Comparison of ENCODE assay signal across 8 cellular contexts in the genomic region with DNA sequence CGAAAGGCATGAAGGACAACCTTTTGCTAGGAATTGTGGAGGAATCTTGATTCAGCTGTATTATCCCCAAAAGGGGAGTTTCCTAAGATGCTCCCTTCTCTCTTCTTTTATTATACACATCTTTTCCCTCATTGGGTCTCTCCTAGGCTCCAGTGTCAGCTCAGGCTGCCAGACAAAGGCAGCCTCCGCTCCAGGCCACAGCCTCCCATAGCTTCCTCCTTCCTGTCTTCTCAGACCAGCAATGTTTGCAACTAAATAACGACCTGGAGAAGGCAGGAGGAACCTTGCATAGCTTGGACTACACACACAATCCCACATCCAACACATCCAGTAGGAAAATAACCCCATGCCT. TPM values are rescaled to one million over a fixed set of nuclear protein-coding genes. Genes with fewer than 3 reads are reported as not detected.
A peak's percentile ranks its signal among the peaks of the same experiment; 100 is the strongest.
DNase-seq lines count a peak whose midpoint lies in the region; ATAC-seq, FAIRE-seq and TF ChIP-seq lines count a peak whose summit lies in the region.

No MANE protein-coding gene starts in this region.

- H3K4me3 ChIP-seq in HAP-1 (peak overlapping the region; percentile 40), esophagus muscularis mucosa (peak overlapping the region; percentile 56 to 63 (median 60)), gastrocnemius medialis (peak overlapping the region; percentile 61 to 75 (median 64))

- H3K36me3 ChIP-seq in HAP-1 (replicated peaks) = no peaks in the 10 kb centered on the region
- peaks cover 0 to 21% (median 16%) of the 10 kb centered on the region in 4 donors for H3K36me3 ChIP-seq in esophagus muscularis mucosa
- no peaks in the 10 kb centered on the region for H3K36me3 ChIP-seq in gastrocnemius medialis

- DNase-seq in HAP-1 (ENCODE audit: low spot score in 2 of 2) (no peak), RCC 7860 (ENCODE audit: low spot score) (peak; percentile 9), esophagus muscularis mucosa (ENCODE audit: extremely low spot score) (no peak), gastrocnemius medialis (no peak), C1 segment of cervical spinal cord (lab: John Stamatoyannopoulos, UW) (no peak), germinal center (ENCODE audit: low spot score) (no peak)
- DNase-seq in activated CD4-positive, CD25-positive, alpha-beta regulatory T cell (lab: John Stamatoyannopoulos, UW) = no peak

- H3K27me3 ChIP-seq in HAP-1 (ENCODE audit: low read depth) = no peaks in the 10 kb centered on the region
- H3K27me3 ChIP-seq in esophagus muscularis mucosa = peaks cover 0 to 26% (median 16%) of the 10 kb centered on the region in 4 donors
- H3K27me3 ChIP-seq in gastrocnemius medialis = peaks cover 12 to 18% (median 14%) of the 10 kb centered on the region in 3 donors

- H3K9me3 ChIP-seq in HAP-1 (no peaks in the 10 kb centered on the region), esophagus muscularis mucosa (no peaks in the 10 kb centered on the region), gastrocnemius medialis (no peaks in the 10 kb centered on the region)

- no peak for TF ChIP-seq EP300 in esophagus muscularis mucosa (IDR thresholded peaks at IDR 0.05)

- intact Hi-C loops in esophagus muscularis mucosa (cut with DNase I) (no loop called here), gastrocnemius medialis (cut with DNase I; ENCODE audit: low total_unique reads) (loop anchor here (2.0 kb wide), 1 partner anchor 17 kb away; the partner anchor contains the start of gene KAZALD1)

- TF ChIP-seq CTCF in esophagus muscularis mucosa (IDR thresholded peaks at IDR 0.05) (no peak), gastrocnemius medialis (IDR thresholded peaks at IDR 0.05 in 4 of 5, conservative IDR thresholded peaks at IDR 0.05 in 1 of 5) (no peak)

- ATAC-seq in gastrocnemius medialis (no peak), GM18517 (IDR thresholded peaks at IDR 0.05; ENCODE audit: unreplicated experiment) (no peak)

- TF ChIP-seq POLR2A in esophagus muscularis mucosa (IDR thresholded peaks at IDR 0.05; ENCODE audit: low read depth) (no peak), gastrocnemius medialis (IDR thresholded peaks at IDR 0.05) (no peak)

- peaks cover 13% of the 10 kb centered on the region for H3K4me1 ChIP-seq in HAP-1
- peaks cover 12 to 35% (median 32%) of the 10 kb centered on the region in 4 donors for H3K4me1 ChIP-seq in esophagus muscularis mucosa
- H3K4me1 ChIP-seq in gastrocnemius medialis = peaks cover 11 to 16% of the 10 kb centered on the region in 2 donors

- in situ Hi-C loops in HAP-1 (cut with MboI; ENCODE audit: low sequenced_read_pairs) = loop anchor here (5.0 kb wide), 1 partner anchor 89 kb away; the partner anchor contains the start of gene TLX1
- in situ Hi-C loops in gastrocnemius medialis (cut with MboI; ENCODE audit: low sequenced_read_pairs in 4 of 4) = loop anchor here in 1 of 4 donors (10.0 kb wide), 1 partner anchor 101 kb away; no protein-coding TSS in a partner anchor

- WGBS in esophagus muscularis mucosa = 30% methylated on average over 3 of the region's 3 CpGs

- no peak for FAIRE-seq in RCC 7860 (lab: Jason Lieb, UNC)

- H3K27ac ChIP-seq in esophagus muscularis mucosa (replicated peaks in 1 of 4) (peak overlapping the region; percentile 85 to 91 (median 87)), gastrocnemius medialis (peak overlapping the region; percentile 74 to 84 (median 79))

RNA-seq across cellular contexts. Expression of gene SFXN3, which starts 12.3 kb away (rescaled TPM):
- total RNA-seq in esophagus muscularis mucosa = 10 to 100 TPM; 40.9 to 95.5 (median 76.1) TPM
- 1 to 10 TPM; 4.2 to 9.5 (median 7.0) TPM for total RNA-seq in gastrocnemius medialis

RNA-seq across cellular contexts. Expression of gene PDZD7, which starts 12.4 kb away (rescaled TPM):
- total RNA-seq in esophagus muscularis mucosa (under 1 TPM; under 0.01 to 0.75 (median 0.39) TPM), gastrocnemius medialis (under 1 TPM in 1 of 4 donors, not detected in 3; 0.11 TPM)

RNA-seq across cellular contexts. Expression of gene KAZALD1, which starts 18.5 kb away (rescaled TPM):
- total RNA-seq in esophagus muscularis mucosa (1 to 10 TPM; 1.0 to 4.0 (median 2.6) TPM), gastrocnemius medialis (1 to 10 TPM; 1.7 to 3.6 (median 2.2) TPM)

RNA-seq across cellular contexts. Expression of gene LZTS2, which starts 43.7 kb away (rescaled TPM):
- total RNA-seq in esophagus muscularis mucosa = 100 to 1,000 TPM in 3 of 4 donors, 10 to 100 TPM in 1; 90.5 to 209 (median 162) TPM
- total RNA-seq in gastrocnemius medialis = 10 to 100 TPM; 22.5 to 44.7 (median 26.7) TPM

RNA-seq across cellular contexts. Expression of gene TWNK, which starts 56.0 kb away (rescaled TPM):
- total RNA-seq in esophagus muscularis mucosa = 10 to 100 TPM in 2 of 4 donors, 1 to 10 TPM in 2; 3.7 to 11.1 (median 9.0) TPM
- total RNA-seq in gastrocnemius medialis = 10 to 100 TPM in 2 of 4 donors, 1 to 10 TPM in 2; 8.2 to 19.8 (median 10.0) TPM

Comparison
In these comparisons a context has a peak if more than half of its experiments do, and no peak if none do; other contexts are left out.
1. RNA of gene SFXN3, which starts 12.3 kb away (total RNA-seq): 40.9 to 95.5 TPM in esophagus muscularis mucosa; 4.2 to 9.5 TPM in gastrocnemius medialis; every median in the first group is over 4 times any median in the second.
2. Peak in every context shown above with its lines, with median percentiles within 50 percentile points of each other: H3K4me3 ChIP-seq.